In the genomic region with DNA sequence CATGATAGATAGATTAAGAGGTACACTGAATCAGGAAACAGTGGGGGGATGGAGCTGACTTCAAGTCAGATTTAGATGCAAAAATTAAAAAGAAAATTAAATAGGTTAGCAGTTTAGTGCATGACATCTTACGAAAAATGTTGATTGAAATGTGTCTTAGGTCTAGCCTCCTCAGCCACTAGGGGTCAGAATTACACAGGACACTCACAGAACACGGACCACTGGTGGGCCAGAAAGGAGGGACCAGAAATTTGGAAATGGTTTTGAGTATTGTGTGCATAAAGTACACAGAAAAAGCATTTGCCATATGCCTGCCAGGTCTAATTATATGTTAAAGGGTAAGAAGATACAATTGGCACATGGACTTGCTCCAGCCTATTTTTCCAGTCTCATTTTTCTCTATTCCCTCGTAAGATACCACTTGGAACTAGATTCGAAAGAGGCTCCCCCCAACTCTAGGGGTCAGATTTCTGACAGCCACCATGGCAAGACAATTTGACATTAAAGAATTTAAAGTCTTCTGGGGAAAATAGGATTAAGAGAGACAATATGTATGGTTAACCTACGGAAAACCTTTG, we compare ENCODE assay signal across 8 cellular contexts.
A peak's percentile ranks its signal among the peaks of the same experiment; 100 is the strongest.
DNase-seq lines count a peak whose midpoint lies in the region; ATAC-seq and TF ChIP-seq lines count a peak whose summit lies in the region.

No MANE protein-coding gene starts in this region.

- no peaks in the 10 kb centered on the region for H3K4me1 Mint-ChIP-seq in CD14-positive monocyte
- no peaks in the 10 kb centered on the region for H3K4me1 Mint-ChIP-seq in activated CD8-positive, alpha-beta T cell treated with anti-CD3 and anti-CD28 coated beads for 36 hours (ENCODE audit: low read depth)

- POLR2A ChIA-PET in activated CD8-positive, alpha-beta T cell treated with anti-CD3 and anti-CD28 coated beads for 36 hours (lab: Charles Lee), result interaction anchor here (0.6 kb wide), 1 partner anchor 136 kb away, joined by 3 read pairs; no protein-coding TSS in a partner anchor

- TF ChIP-seq CTCF in CD14-positive monocyte (IDR thresholded peaks at IDR 0.05) (peak; percentile 35), hepatocyte (IDR thresholded peaks at IDR 0.05; ENCODE audit: poor library complexity) (peak; percentile 79)
- peak; percentile 62 for TF ChIP-seq CTCF in activated CD8-positive, alpha-beta T cell treated with anti-CD3 and anti-CD28 coated beads for 36 hours (IDR thresholded peaks at IDR 0.05)

- H3K27me3 ChIP-seq in hepatocyte, result no peaks in the 10 kb centered on the region

- no peaks in the 10 kb centered on the region for H3K36me3 ChIP-seq in hepatocyte (replicated peaks; ENCODE audit: insufficient read depth, low read depth)

- intact Hi-C loops in CD14-positive monocyte (cut with micrococcal nuclease), result no loop called here
- intact Hi-C loops in activated CD8-positive, alpha-beta T cell treated with anti-CD3 and anti-CD28 coated beads for 36 hours (cut with micrococcal nuclease), result loop anchor here (10.0 kb wide), 2 partner anchors 1084 to 1254 kb away; no protein-coding TSS in a partner anchor

- no peaks in the 10 kb centered on the region for H3K9me3 ChIP-seq in hepatocyte (ENCODE audit: low read depth)

- H3K9me2 ChIP-seq in hepatocyte (replicated peaks; ENCODE audit: insufficient read depth), result no peaks in the 10 kb centered on the region

- no peaks in the 10 kb centered on the region for H3K79me2 ChIP-seq in hepatocyte

- no peaks in the 10 kb centered on the region for H3K9me3 Mint-ChIP-seq in CD14-positive monocyte
- H3K9me3 Mint-ChIP-seq in activated CD8-positive, alpha-beta T cell treated with anti-CD3 and anti-CD28 coated beads for 36 hours, result no peaks in the 10 kb centered on the region

- CTCF ChIA-PET in activated CD8-positive, alpha-beta T cell treated with anti-CD3 and anti-CD28 coated beads for 36 hours (lab: Charles Lee), result interaction anchor here (0.6 to 1.6 kb wide), 8 partner anchors 14 to 1082 kb away, joined by 3 to 5 read pairs (median 3); no protein-coding TSS in a partner anchor

- no peak overlapping the region for H3K27ac Mint-ChIP-seq in CD14-positive monocyte
- no peak overlapping the region for H3K27ac Mint-ChIP-seq in activated CD8-positive, alpha-beta T cell treated with anti-CD3 and anti-CD28 coated beads for 36 hours

- no peak overlapping the region for H3K27ac ChIP-seq in hepatocyte

- peaks cover 0 to 1% (median 0%) of the 10 kb centered on the region in 3 donors for H3K27me3 Mint-ChIP-seq in CD14-positive monocyte (ENCODE audit: low read depth in 3 of 3)
- no peaks in the 10 kb centered on the region for H3K27me3 Mint-ChIP-seq in activated CD8-positive, alpha-beta T cell treated with anti-CD3 and anti-CD28 coated beads for 36 hours

- no peak overlapping the region for H3K4me2 ChIP-seq in hepatocyte

- no peaks in the 10 kb centered on the region for H3K36me3 Mint-ChIP-seq in CD14-positive monocyte
- H3K36me3 Mint-ChIP-seq in activated CD8-positive, alpha-beta T cell treated with anti-CD3 and anti-CD28 coated beads for 36 hours (ENCODE audit: low read depth), result no peaks in the 10 kb centered on the region

- H3K4me1 ChIP-seq in hepatocyte (ENCODE audit: insufficient read depth), result peaks cover 5% of the 10 kb centered on the region

- no peak overlapping the region for H3K4me3 Mint-ChIP-seq in CD14-positive monocyte
- no peak overlapping the region for H3K4me3 Mint-ChIP-seq in activated CD8-positive, alpha-beta T cell treated with anti-CD3 and anti-CD28 coated beads for 36 hours

- H3K4me3 ChIP-seq in hepatocyte, result no peak overlapping the region

- peak; percentile 67 for ATAC-seq in GM19372 (IDR thresholded peaks at IDR 0.05; ENCODE audit: low read depth, unreplicated experiment)
- peak; percentile 62 for ATAC-seq in activated CD8-positive, alpha-beta T cell treated with anti-CD3 and anti-CD28 coated beads for 36 hours
- ATAC-seq in activated CD4-positive, CD25-positive, alpha-beta regulatory T cell treated with anti-CD3 and anti-CD28 coated beads, Interleukin-2, amount 50 U/mL, for 24 hours, result no peak
- ATAC-seq in HG03135 (IDR thresholded peaks at IDR 0.05; ENCODE audit: unreplicated experiment), result no peak

- no peak for DNase-seq in CD14-positive monocyte (ENCODE audit: low spot score)
- DNase-seq in NCI-H1930 (lab: John Stamatoyannopoulos, UW), result peak; percentile 6 to 10
- DNase-seq in activated CD8-positive, alpha-beta T cell treated with anti-CD3 and anti-CD28 coated beads for 36 hours, result peak; percentile 11
- peak; percentile 75 for DNase-seq in hepatocyte (ENCODE audit: low spot score)
- DNase-seq in stromal cell of bone marrow (ENCODE audit: low read depth), result peak; percentile 36

- WGBS in hepatocyte (ENCODE audit: low lambda C conversion rate, missing lambda C conversion rate), result 40% methylated on average over 5 of the region's 5 CpGs

- H4K20me1 ChIP-seq in hepatocyte (ENCODE audit: insufficient read depth, poor library complexity, severe bottlenecking), result no peaks in the 10 kb centered on the region

- H2AFZ ChIP-seq in hepatocyte, result no peak overlapping the region

Comparison
In these comparisons a context has a peak if more than half of its experiments do, and no peak if none do; other contexts are left out.
1. ATAC-seq: peak in GM19372 (single experiment) and activated CD8-positive, alpha-beta T cell treated with anti-CD3 and anti-CD28 coated beads for 36 hours (single experiment); none in activated CD4-positive, CD25-positive, alpha-beta regulatory T cell treated with anti-CD3 and anti-CD28 coated beads, Interleukin-2, amount 50 U/mL, for 24 hours (0 of 2) and HG03135 (single experiment).
2. Peak in every context shown above with its lines, with median percentiles within 50 percentile points of each other: CTCF ChIP-seq.